8 cellular contexts compared by ENCODE assay signal in the genomic region with DNA sequence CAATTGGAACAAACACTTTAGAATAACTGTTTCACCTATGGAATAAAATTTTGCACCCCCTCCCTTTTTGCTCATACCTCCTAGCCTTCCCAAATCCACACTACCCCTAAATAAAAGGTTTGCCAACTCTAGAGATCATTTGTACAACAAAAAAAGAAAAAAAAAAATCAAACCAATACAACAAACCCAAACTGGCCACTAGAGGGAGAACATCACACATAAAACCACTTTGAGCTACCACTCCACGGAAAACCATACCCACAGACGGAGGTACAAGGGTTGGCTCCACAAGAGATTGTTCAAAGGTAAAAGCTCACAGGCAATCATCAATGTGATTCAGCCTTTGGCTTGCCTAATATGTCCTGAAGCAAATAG. TPM values are rescaled to one million over a fixed set of nuclear protein-coding genes. Genes with fewer than 3 reads are reported as not detected.
DNase-seq lines count a peak whose midpoint lies in the region; ATAC-seq and TF ChIP-seq lines count a peak whose summit lies in the region.

No MANE protein-coding gene starts in this region.

- CTCF ChIA-PET in MCF 10A (lab: Yijun Ruan, JAX) = interaction anchor here (0.6 to 20.2 kb wide), 49 partner anchors 9 to 379 kb away, joined by 3 to 288 read pairs (median 3); no protein-coding TSS in a partner anchor

- TF ChIP-seq CTCF in MCF 10A (IDR thresholded peaks at IDR 0.05; ENCODE audit: unreplicated experiment) = peak; percentile 67
- TF ChIP-seq CTCF in kidney epithelial cell (IDR thresholded peaks at IDR 0.05; ENCODE audit: insufficient read depth, low read length, poor library complexity, severe bottlenecking) = peak; percentile 62

- intact Hi-C loops in MCF 10A (cut with micrococcal nuclease) = loop anchor here (1.0 to 5.0 kb wide), 4 partner anchors 142 to 707 kb away; partner anchors contain the start of gene ITPR1

- no peak overlapping the region for H3K4me3 ChIP-seq in kidney epithelial cell (ENCODE audit: low read depth, low read length)

- POLR2A ChIA-PET in MCF 10A (lab: Yijun Ruan, JAX) = interaction anchor here (1.6 to 2.1 kb wide), 4 partner anchors 9 to 283 kb away, joined by 5 to 8 read pairs (median 6); partner anchors contain the start of gene ITPR1

- H3K4me3 Mint-ChIP-seq in MCF 10A (ENCODE audit: unreplicated experiment) = no peak overlapping the region

- DNase-seq in activated gamma-delta T cell treated with Interleukin-2 at 50 U/mL for 16 hours (peak; percentile 50), activated gamma-delta T cell (lab: John Stamatoyannopoulos, UW) (no peak), NCI-H1092 treated with DMSO at 0.1 percent for 48 hours (lab: John Stamatoyannopoulos, UW) (peak; percentile 22), T-helper 2 cell (peak in 4 of 5 experiments; percentile 6 to 82 (median 36)), MCF 10A (ENCODE audit: unreplicated experiment) (peak; percentile 68), kidney epithelial cell (ENCODE audit: low read depth) (peak; percentile 12)
- peak; percentile 20 to 55 for DNase-seq in stimulated activated CD4-positive, alpha-beta T cell treated with anti-CD3 and anti-CD28 coated beads, Interleukin-2, amount 100 ng/mL, for 24 hours

- no peaks in the 10 kb centered on the region for H3K9me3 Mint-ChIP-seq in MCF 10A (ENCODE audit: unreplicated experiment)

- H3K27me3 Mint-ChIP-seq in MCF 10A (ENCODE audit: insufficient read depth, unreplicated experiment) = no peaks in the 10 kb centered on the region

- no peaks in the 10 kb centered on the region for H3K36me3 ChIP-seq in kidney epithelial cell (ENCODE audit: control insufficient read depth, insufficient read depth, low read length)

- peak; percentile 89 for ATAC-seq in HG02678 (IDR thresholded peaks at IDR 0.05; ENCODE audit: unreplicated experiment)

- no TSS peak for BruUV-seq in MCF 10A (replicated peaks; lab: Mats Ljungman, UMichigan)

- peaks cover 7% of the 10 kb centered on the region for H3K4me1 Mint-ChIP-seq in MCF 10A (ENCODE audit: insufficient read depth, unreplicated experiment)

- H3K27ac Mint-ChIP-seq in MCF 10A (ENCODE audit: low read depth, unreplicated experiment) = no peak overlapping the region

- H3K36me3 Mint-ChIP-seq in MCF 10A (ENCODE audit: insufficient read depth, unreplicated experiment) = no peaks in the 10 kb centered on the region

- no peaks in the 10 kb centered on the region for H3K27me3 ChIP-seq in kidney epithelial cell (ENCODE audit: control insufficient read depth, insufficient read depth, low read length)

RNA-seq across cellular contexts. Expression of gene SETMAR, which starts 47.6 kb away (rescaled TPM):
- 5.1 and 8.3 TPM in 2 replicates for total RNA-seq in MCF 10A (2022)
- 17.8 and 19.2 TPM in 2 replicates for total RNA-seq in kidney epithelial cell
